8 cellular contexts compared by ENCODE assay signal in genomic region chr19:52941941-52942370, GRCh38. TPM values are rescaled to one million over a fixed set of nuclear protein-coding genes. Genes with fewer than 3 reads are reported as not detected.
DNase-seq lines count a peak whose midpoint lies in the region; ATAC-seq and TF ChIP-seq lines count a peak whose summit lies in the region.

No MANE protein-coding gene starts in this region.

- peak; percentile 24 for ATAC-seq in HG02973 (IDR thresholded peaks at IDR 0.05; ENCODE audit: unreplicated experiment)
- ATAC-seq in lower lobe of right lung, result peak; percentile 41 to 54

- H3K36me3 ChIP-seq in lower lobe of right lung, result peaks cover 4% of the 10 kb centered on the region

- peak overlapping the region; percentile 78 for H3K4me3 ChIP-seq in coronary artery
- peak overlapping the region; percentile 65 for H3K4me3 ChIP-seq in lower lobe of right lung

- in situ Hi-C loops in SK-MEL-5 (cut with HindIII; ENCODE audit: low pct_unique_long_range_greater_than_20kb, low sequenced_read_pairs), result no loop called here

- intact Hi-C loops in lower lobe of right lung (cut with DNase I), result no loop called here

- H3K4me1 ChIP-seq in lower lobe of right lung, result peaks cover 29% of the 10 kb centered on the region

- peaks cover 4% of the 10 kb centered on the region for H3K9me3 ChIP-seq in lower lobe of right lung

- DNase-seq in activated CD8-positive, alpha-beta memory T cell treated with anti-CD3 and anti-CD28 coated beads for 24 hours, result peak; percentile 64
- DNase-seq in activated CD8-positive, alpha-beta memory T cell treated with anti-CD3 and anti-CD28 coated beads, Interleukin-2, amount 50 U/mL, for 4 hours, result no peak
- DNase-seq in SK-MEL-5 (ENCODE audit: low read depth, low spot score) (peak; percentile 1), coronary artery (ENCODE audit: low spot score) (no peak), lower lobe of right lung (peak; percentile 64), activated gamma-delta T cell treated with Interleukin-2 at 50 U/mL for 16 hours (no peak)

- H3K27ac ChIP-seq in coronary artery (peak overlapping the region; percentile 72 to 80), lower lobe of right lung (peak overlapping the region; percentile 80), temporal lobe (ENCODE audit: low read depth, low read length) (peak overlapping the region; percentile 12)

- no peaks in the 10 kb centered on the region for H3K27me3 ChIP-seq in lower lobe of right lung (ENCODE audit: low read depth)

- no peak for TF ChIP-seq CTCF in coronary artery (IDR thresholded peaks at IDR 0.05)
- TF ChIP-seq CTCF in lower lobe of right lung (IDR thresholded peaks at IDR 0.05), result no peak

RNA-seq across cellular contexts. Expression of gene ZNF888, which starts 18.7 kb away (rescaled TPM):
- 1.5 and 1.9 TPM in 2 replicates for total RNA-seq in SK-MEL-5 (2014; rRNA removed; shearing (Covaris generic))
- 0.55 and 0.86 TPM in 2 replicates for polyA plus RNA-seq in SK-MEL-5 (2015; cell fraction: cytosol; rRNA removed)
- 1.2 and 2.7 TPM in 2 replicates for polyA plus RNA-seq in SK-MEL-5 (2015; cell fraction: nucleus; rRNA removed)
- total RNA-seq in lower lobe of right lung, result 8.8 TPM
- 3.0 TPM for total RNA-seq in temporal lobe

RNA-seq across cellular contexts. Expression of gene ZNF816, which starts 20.7 kb away (rescaled TPM):
- total RNA-seq in SK-MEL-5 (2014; rRNA removed; shearing (Covaris generic)), result 9.0 and 9.1 TPM in 2 replicates
- 3.0 and 3.4 TPM in 2 replicates for polyA plus RNA-seq in SK-MEL-5 (2015; cell fraction: cytosol; rRNA removed)
- 2.8 and 4.8 TPM in 2 replicates for polyA plus RNA-seq in SK-MEL-5 (2015; cell fraction: nucleus; rRNA removed)
- total RNA-seq in lower lobe of right lung, result 12.0 TPM
- total RNA-seq in temporal lobe, result 4.2 TPM

RNA-seq across cellular contexts. Expression of gene ZNF320, which starts 44.5 kb away (rescaled TPM):
- 4.9 and 9.9 TPM in 2 replicates for total RNA-seq in SK-MEL-5 (2014; rRNA removed; shearing (Covaris generic))
- polyA plus RNA-seq in SK-MEL-5 (2015; cell fraction: cytosol; rRNA removed), result 3.2 and 13.0 TPM in 2 replicates
- 5.3 and 17.1 TPM in 2 replicates for polyA plus RNA-seq in SK-MEL-5 (2015; cell fraction: nucleus; rRNA removed)
- total RNA-seq in lower lobe of right lung, result 19.7 TPM
- 27.3 TPM for total RNA-seq in temporal lobe

Comparison
In these comparisons a context has a peak if more than half of its experiments do, and no peak if none do; other contexts are left out.
1. DNase-seq: peak in activated CD8-positive, alpha-beta memory T cell treated with anti-CD3 and anti-CD28 coated beads for 24 hours (single experiment), SK-MEL-5 (single experiment) and lower lobe of right lung (single experiment); none in activated CD8-positive, alpha-beta memory T cell treated with anti-CD3 and anti-CD28 coated beads, Interleukin-2, amount 50 U/mL, for 4 hours (single experiment), coronary artery (single experiment) and activated gamma-delta T cell treated with Interleukin-2 at 50 U/mL for 16 hours (single experiment).
2. H3K27ac ChIP-seq: peak in every context shown above with its lines; median percentile 80 in lower lobe of right lung; 76 in coronary artery; 12 in temporal lobe.